Comparison of ENCODE assay signal across 19 cellular contexts in the genomic region with DNA sequence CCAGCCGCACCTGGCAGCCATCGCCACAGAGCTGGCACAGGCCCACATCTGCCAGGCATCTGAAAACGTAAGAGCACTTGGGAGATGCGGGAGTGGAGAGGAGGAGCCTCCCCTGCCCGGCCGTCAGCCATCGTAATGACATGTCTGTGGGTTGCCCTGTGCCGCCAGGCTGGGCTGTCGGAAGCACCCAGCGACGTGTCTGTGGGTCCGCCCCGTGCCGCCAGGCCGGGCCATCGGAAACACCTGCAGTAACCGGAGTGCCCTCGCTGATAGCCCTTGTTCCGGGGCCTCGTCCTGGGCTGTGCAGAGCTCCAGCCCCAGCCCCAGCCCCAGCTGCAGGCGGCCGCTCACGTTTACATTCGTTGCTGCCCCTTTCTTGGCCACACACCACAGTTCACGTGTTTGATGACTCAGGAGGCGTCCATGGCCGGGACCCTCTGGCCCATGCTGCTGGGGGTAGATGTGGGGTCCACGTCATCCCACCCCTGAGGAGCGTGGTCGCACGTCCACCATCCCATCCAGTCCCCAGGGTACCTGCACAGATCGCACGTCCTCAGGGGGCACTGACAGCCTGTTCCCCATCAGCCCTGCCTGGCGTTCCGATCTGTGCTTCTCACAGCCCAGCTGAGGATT.
"Had no signal": no experiment of that assay in that cellular context is flagged by ENCODE, and none has a peak within 500 bp of the region (broad histone marks: within the 10 kb centered on the region; RNA-seq: fewer than 3 reads in every experiment).

No MANE protein-coding gene starts in this region.

- H2AFZ ChIP-seq: neural progenitor cell, parathyroid adenoma had no signal

- DNase-seq: activated CD4-positive, alpha-beta memory T cell treated with anti-CD3 and anti-CD28 coated beads for 36 hours; activated CD8-positive, alpha-beta memory T cell treated with anti-CD3 and anti-CD28 coated beads, Interleukin-2, amount 10 ng/mL, durations not matched to agents 7 days and 5 days; activated gamma-delta T cell; activated T-cell treated with anti-CD3 and anti-CD28 coated beads, Interleukin-2, amount 50 U/mL, for 4 hours; anterior cingulate cortex; cerebellar nuclear complex; effector memory CD4-positive, alpha-beta T cell; foreskin melanocyte; head of caudate nucleus; left cardiac atrium; mammary epithelial cell; naive B cell; stimulated activated CD4-positive, alpha-beta T cell treated with anti-CD3 and anti-CD28 coated beads, Interleukin-15, amount 100 ng/mL, for 24 hours; stimulated activated CD4-positive, alpha-beta T cell treated with anti-CD3 and anti-CD28 coated beads, Interleukin-4, amount 100 ng/mL, for 1 hour; stimulated activated naive CD4-positive, alpha-beta T cell; T1000 had no signal

- H3K4me1 ChIP-seq: neural progenitor cell, parathyroid adenoma had no signal

- H3K27me3 ChIP-seq: neural progenitor cell had no signal

- H3K27ac ChIP-seq: neural progenitor cell, parathyroid adenoma had no signal

- H3K36me3 ChIP-seq: neural progenitor cell had no signal

- H3K4me2 ChIP-seq: neural progenitor cell had no signal

- H3K4me3 ChIP-seq: neural progenitor cell had no signal

- ATAC-seq: activated CD8-positive, alpha-beta memory T cell treated with anti-CD3 and anti-CD28 coated beads, Interleukin-2, amount 10 ng/mL, durations not matched to agents 7 days and 5 days; activated T-cell treated with anti-CD3 and anti-CD28 coated beads, Interleukin-2, amount 50 U/mL, for 4 hours; left cardiac atrium; SK-N-SH treated with all-trans-retinoic acid at 6 μM for 48 hours had no signal
